12 cellular contexts compared by ENCODE assay signal in the genomic region with DNA sequence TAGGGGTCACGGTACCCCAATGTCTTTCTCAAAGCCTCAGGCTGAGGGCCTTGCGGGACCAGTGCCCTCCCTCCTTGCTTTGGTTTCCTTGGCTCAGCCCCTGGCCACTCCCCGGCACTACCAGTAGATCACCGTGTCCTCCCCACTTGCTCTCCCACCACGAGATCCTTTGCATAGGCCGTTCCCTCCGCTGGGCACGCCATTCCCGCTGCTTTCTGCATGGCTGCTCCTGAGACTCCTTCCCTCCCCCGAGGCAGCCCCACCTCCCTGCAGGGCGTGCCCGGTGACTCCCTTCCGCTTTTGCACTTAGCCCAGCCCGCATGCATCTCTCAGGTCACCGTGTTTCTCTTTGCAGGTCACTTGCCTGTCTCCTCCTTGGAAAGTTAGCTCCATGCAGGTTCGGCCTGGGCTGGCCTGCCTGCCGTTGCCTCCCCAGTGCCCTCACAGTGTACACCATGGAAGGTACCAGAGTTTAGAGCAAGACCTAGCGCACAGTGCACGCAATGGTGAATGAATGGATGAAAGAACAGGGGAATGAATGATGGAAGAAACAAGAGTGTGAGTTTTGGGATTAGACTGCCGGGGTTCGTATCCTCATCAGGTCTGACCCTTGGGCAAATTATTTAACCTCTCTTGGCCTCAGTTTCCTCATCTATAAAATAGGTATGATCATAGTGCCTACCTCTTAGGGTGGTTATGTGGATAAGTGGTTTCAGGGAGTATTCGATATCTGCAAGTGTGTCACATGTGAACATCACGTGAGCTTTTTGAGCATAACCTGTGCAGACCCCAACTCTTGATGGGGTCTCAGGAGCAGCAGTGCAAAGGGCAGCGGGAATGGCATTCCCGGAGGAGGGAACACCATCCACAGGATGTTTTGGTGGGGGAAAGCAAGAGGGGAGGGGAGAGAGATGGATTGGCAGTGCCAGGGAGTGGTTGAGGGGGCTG.
DNase-seq lines count a peak whose midpoint lies in the region; ATAC-seq, FAIRE-seq and TF ChIP-seq lines count a peak whose summit lies in the region.
"Had no signal": no experiment of that assay in that cellular context is flagged by ENCODE, and none has a peak within 500 bp of the region (broad histone marks: within the 10 kb centered on the region; RNA-seq: fewer than 3 reads in every experiment).

No MANE protein-coding gene starts in this region.

- no peak overlapping the region for H2AFZ ChIP-seq in mammary epithelial cell (ENCODE audit: low read depth, low read length)

- peaks cover 11% of the 10 kb centered on the region for H3K9me3 Mint-ChIP-seq in MCF 10A (ENCODE audit: unreplicated experiment)

- peaks cover 6% of the 10 kb centered on the region for H3K4me1 Mint-ChIP-seq in MCF 10A (ENCODE audit: insufficient read depth, unreplicated experiment)

- H3K36me3 Mint-ChIP-seq in MCF 10A (ENCODE audit: insufficient read depth, unreplicated experiment): no peaks in the 10 kb centered on the region

- POLR2A ChIA-PET in MCF 10A (lab: Yijun Ruan, JAX): interaction anchor here (0.6 kb wide), 2 partner anchors 91 to 238 kb away, joined by 3 read pairs; no protein-coding TSS in a partner anchor

- 89% methylated on average over 22 of the region's 25 CpGs for WGBS in mammary epithelial cell (ENCODE audit: low coverage, missing lambda C conversion rate)

- dilution Hi-C loops in mammary epithelial cell (cut with HindIII; ENCODE audit: low sequenced_read_pairs): no loop called here

- H3K4me3 ChIP-seq in mammary epithelial cell (replicated peaks in 1 of 3; ENCODE audit: insufficient read depth in 1 of 3, low read depth in 2 of 3, low read length in 3 of 3) (no peak overlapping the region), RWPE2 (ENCODE audit: severe bottlenecking) (no peak overlapping the region), kidney (ENCODE audit: low read length in 2 of 2) (peak overlapping the region in 1 of 2 donors; percentile 4), upper lobe of right lung (no peak overlapping the region), SJCRH30 (no peak overlapping the region)

- no peaks in the 10 kb centered on the region for H3K4me1 ChIP-seq in mammary epithelial cell (ENCODE audit: insufficient read depth, low read length)
- H3K4me1 ChIP-seq in RWPE2 (ENCODE audit: insufficient read depth, poor library complexity, severe bottlenecking): peaks cover 9% of the 10 kb centered on the region
- peaks cover 30 to 54% of the 10 kb centered on the region in 2 donors for H3K4me1 ChIP-seq in kidney (ENCODE audit: control insufficient read depth in 1 of 2, insufficient read depth in 1 of 2, low read depth in 1 of 2, low read length in 2 of 2)
- H3K4me1 ChIP-seq in upper lobe of right lung: no peaks in the 10 kb centered on the region
- no peaks in the 10 kb centered on the region for H3K4me1 ChIP-seq in SJCRH30

- H3K4me3 Mint-ChIP-seq in MCF 10A (ENCODE audit: unreplicated experiment): no peak overlapping the region
- H3K4me3 Mint-ChIP-seq: activated naive CD4-positive, alpha-beta T cell treated with anti-CD3 and anti-CD28 coated beads, Interleukin-2, amount 50 U/mL, for 24 hours had no signal

- H3K9me3 ChIP-seq in mammary epithelial cell (replicated peaks; ENCODE audit: insufficient read depth, low read length) (peaks cover 5% of the 10 kb centered on the region), RWPE2 (ENCODE audit: severe bottlenecking) (no peaks in the 10 kb centered on the region), kidney (ENCODE audit: control insufficient read depth in 1 of 2, low read length in 2 of 2) (no peaks in the 10 kb centered on the region), upper lobe of right lung (no peaks in the 10 kb centered on the region), SJCRH30 (replicated peaks) (no peaks in the 10 kb centered on the region)

- ATAC-seq in RWPE2 (ENCODE audit: low read depth) (peak; percentile 62; the same call in 2 of the 3 replicates), upper lobe of right lung (peak; percentile 55), HG02885 (IDR thresholded peaks at IDR 0.05; ENCODE audit: poor library complexity, unreplicated experiment) (no peak)
- ATAC-seq: stimulated activated naive CD8-positive, alpha-beta T cell treated with anti-CD3 and anti-CD28 coated beads, Interleukin-15, Interleukin-2, amounts not matched to agents 100 U/mL and 50 U/mL, for 24 hours had no signal

- no peaks in the 10 kb centered on the region for H3K27me3 Mint-ChIP-seq in MCF 10A (ENCODE audit: insufficient read depth, unreplicated experiment)
- H3K27me3 Mint-ChIP-seq: activated naive CD4-positive, alpha-beta T cell treated with anti-CD3 and anti-CD28 coated beads, Interleukin-2, amount 50 U/mL, for 24 hours had no signal

- H3K27ac ChIP-seq in mammary epithelial cell (ENCODE audit: insufficient read depth, low read depth, low read length) (no peak overlapping the region), RWPE2 (ENCODE audit: poor library complexity, severe bottlenecking) (no peak overlapping the region), kidney (ENCODE audit: low read depth in 2 of 2, low read length in 2 of 2) (peak overlapping the region in 1 of 2 donors; percentile 14), upper lobe of right lung (no peak overlapping the region), SJCRH30 (no peak overlapping the region)
- H3K27ac ChIP-seq: VCaP had no signal

- no peak for TF ChIP-seq CTCF in MCF 10A (IDR thresholded peaks at IDR 0.05; ENCODE audit: unreplicated experiment)
- TF ChIP-seq CTCF in mammary epithelial cell (conservative IDR thresholded peaks at IDR 0.05 in 1 of 2, IDR thresholded peaks at IDR 0.05 in 1 of 2; ENCODE audit: extremely low read depth in 1 of 2, insufficient read depth in 1 of 2, low read depth in 1 of 2, low read length in 2 of 2): no peak
- TF ChIP-seq CTCF in RWPE2 (IDR thresholded peaks at IDR 0.05; ENCODE audit: poor library complexity, severe bottlenecking): no peak
- no peak for TF ChIP-seq CTCF in kidney (IDR thresholded peaks at IDR 0.05; ENCODE audit: borderline replicate concordance, extremely low read depth, insufficient read depth)
- TF ChIP-seq CTCF in upper lobe of right lung (IDR thresholded peaks at IDR 0.05): no peak

- H3K9ac ChIP-seq in mammary epithelial cell (ENCODE audit: insufficient read depth, low read length) (no peak overlapping the region), kidney (ENCODE audit: low read length in 2 of 2) (no peak overlapping the region)

- H3K27ac Mint-ChIP-seq in MCF 10A (ENCODE audit: low read depth, unreplicated experiment): no peak overlapping the region

- CTCF ChIA-PET in MCF 10A (lab: Yijun Ruan, JAX): no interaction called here
- CTCF ChIA-PET in mammary epithelial cell (lab: Charles Lee; ENCODE audit: low non-redundant PET): no interaction called here

- no peak for FAIRE-seq in kidney (lab: Jason Lieb, UNC)

- DNase-seq in MCF 10A (ENCODE audit: unreplicated experiment) (peak; percentile 40), mammary epithelial cell (no peak), RWPE2 (ENCODE audit: low spot score) (no peak), kidney (peak; percentile 93), upper lobe of right lung (no peak), SJCRH30 (no peak)
- DNase-seq in stimulated activated CD4-positive, alpha-beta T cell treated with anti-CD3 and anti-CD28 coated beads, Interleukin-2, amount 100 ng/mL, for 48 hours: no peak
- DNase-seq: NCI-H2029 treated with DMSO at 0.1 percent for 48 hours; stimulated activated naive CD8-positive, alpha-beta T cell treated with anti-CD3 and anti-CD28 coated beads, Interleukin-15, Interleukin-2, amounts not matched to agents 100 U/mL and 50 U/mL, for 24 hours had no signal

- BruUV-seq in MCF 10A (replicated peaks; lab: Mats Ljungman, UMichigan): no TSS peak
- BruUV-seq in mammary epithelial cell (replicated peaks; lab: Mats Ljungman, UMichigan): no TSS peak

- H4K20me1 ChIP-seq in mammary epithelial cell (ENCODE audit: insufficient read depth, low read length): no peaks in the 10 kb centered on the region

- intact Hi-C loops in MCF 10A (cut with micrococcal nuclease): no loop called here
- intact Hi-C loops in mammary epithelial cell (cut with micrococcal nuclease): no loop called here
- intact Hi-C loops in kidney (cut with DNase I): no loop called here
- intact Hi-C loops in upper lobe of right lung (cut with DNase I): no loop called here

- H3K27me3 ChIP-seq in mammary epithelial cell (ENCODE audit: insufficient read depth, low read length): no peaks in the 10 kb centered on the region
- H3K27me3 ChIP-seq in RWPE2 (ENCODE audit: insufficient read depth, poor library complexity, severe bottlenecking): no peaks in the 10 kb centered on the region
- no peaks in the 10 kb centered on the region for H3K27me3 ChIP-seq in upper lobe of right lung
- peaks cover 10% of the 10 kb centered on the region; the same call in 1 of the 2 replicates for H3K27me3 ChIP-seq in SJCRH30

- in situ Hi-C loops in mammary epithelial cell (cut with MboI; ENCODE audit: low sequenced_read_pairs in 2 of 2): no loop called here

- H3K79me2 ChIP-seq in mammary epithelial cell (ENCODE audit: insufficient read depth, low read length): no peaks in the 10 kb centered on the region

- no peaks in the 10 kb centered on the region for H3K36me3 ChIP-seq in mammary epithelial cell (ENCODE audit: insufficient read depth, low read length)
- no peaks in the 10 kb centered on the region for H3K36me3 ChIP-seq in RWPE2 (ENCODE audit: low read depth)
- no peaks in the 10 kb centered on the region for H3K36me3 ChIP-seq in kidney (ENCODE audit: control insufficient read depth in 1 of 2, insufficient read depth in 2 of 2, low read length in 2 of 2)
- H3K36me3 ChIP-seq in upper lobe of right lung: no peaks in the 10 kb centered on the region
- no peaks in the 10 kb centered on the region for H3K36me3 ChIP-seq in SJCRH30

- no peak overlapping the region for H3K4me2 ChIP-seq in mammary epithelial cell (ENCODE audit: insufficient read depth, low read depth, low read length)

Comparison
In these comparisons a context has a peak if more than half of its experiments do, and no peak if none do; other contexts are left out.
1. DNase-seq: peak in MCF 10A (single experiment) and kidney (single experiment); none in mammary epithelial cell (single experiment), RWPE2 (single experiment), upper lobe of right lung (single experiment), SJCRH30 (0 of 2) and stimulated activated CD4-positive, alpha-beta T cell treated with anti-CD3 and anti-CD28 coated beads, Interleukin-2, amount 100 ng/mL, for 48 hours (0 of 2).